In the genomic region with DNA sequence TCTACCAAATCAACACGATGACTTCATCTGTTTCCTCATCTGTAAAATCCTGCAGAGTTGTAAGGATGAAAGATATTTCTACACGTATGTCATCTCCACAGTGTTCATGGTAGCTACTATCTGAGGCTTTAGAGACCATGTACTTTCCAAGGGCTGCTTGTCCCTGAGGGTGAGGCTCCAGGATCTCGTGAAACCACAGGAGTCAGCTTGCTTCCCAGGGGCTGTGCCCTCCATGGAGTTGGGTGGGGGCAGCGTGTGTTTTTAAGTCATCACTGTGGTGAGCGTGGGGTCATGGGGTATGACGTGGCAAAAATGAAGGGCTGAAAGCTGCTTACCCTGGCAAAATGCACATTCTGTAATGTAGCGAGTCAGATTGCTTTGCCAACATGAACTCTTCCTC, we compare ENCODE assay signal across 11 cellular contexts.
DNase-seq lines count a peak whose midpoint lies in the region; FAIRE-seq and TF ChIP-seq lines count a peak whose summit lies in the region.
"Had no signal": no experiment of that assay in that cellular context is flagged by ENCODE, and none has a peak within 500 bp of the region (broad histone marks: within the 10 kb centered on the region; RNA-seq: fewer than 3 reads in every experiment).

No MANE protein-coding gene starts in this region.

- peak overlapping the region in 9 of 11 experiments; percentile 10 to 84 (median 54); a peak in 13 of 22 replicates for H3K4me2 ChIP-seq in BLaER1 treated with 17β-estradiol and CSF1 and Interleukin-3, amounts not matched to agents 10 nM and 100 nM
- H3K4me2 ChIP-seq in mesenchymal stem cell (ENCODE audit: low read length, poor library complexity, severe bottlenecking) = no peak overlapping the region

- peak overlapping the region; percentile 22 for H2BK5ac ChIP-seq in mesenchymal stem cell (ENCODE audit: low read depth, low read length, poor library complexity, severe bottlenecking)

- WGBS in mesenchymal stem cell = 14% methylated on average over 3 of the region's 7 CpGs

- peak overlapping the region; percentile 39 for H2BK120ac ChIP-seq in mesenchymal stem cell (ENCODE audit: low read depth, low read length)

- H3K79me1 ChIP-seq in mesenchymal stem cell (replicated peaks; ENCODE audit: low read length, poor library complexity, severe bottlenecking) = peaks cover 28% of the 10 kb centered on the region

- H3K27me3 ChIP-seq in BLaER1 treated with 17β-estradiol and CSF1 and Interleukin-3, amounts not matched to agents 10 nM and 100 nM = no peaks in the 10 kb centered on the region
- no peaks in the 10 kb centered on the region for H3K27me3 ChIP-seq in bronchial epithelial cell (ENCODE audit: control insufficient read depth, insufficient read depth, low read length)
- no peaks in the 10 kb centered on the region for H3K27me3 ChIP-seq in mesenchymal stem cell (ENCODE audit: control insufficient read depth in 1 of 2, insufficient read depth in 1 of 2, low read length in 2 of 2)

- DNase-seq in NCI-H226 (peak; percentile 94), bronchial epithelial cell (ENCODE audit: low read depth) (peak; percentile 79), mesenchymal stem cell (peak; percentile 96), retina (no peak), D721Med (ENCODE audit: insufficient read length, low spot score) (no peak), DMS 273 treated with DMSO at 0.1 percent for 48 hours (lab: John Stamatoyannopoulos, UW) (no peak)
- no peak for DNase-seq in activated T-cell treated with anti-CD3 and anti-CD28 coated beads, Interleukin-2, amount 50 U/mL, for 1 hour
- DNase-seq: naive thymus-derived CD8-positive, alpha-beta T cell; NCI-H1694 treated with DMSO at 0.1 percent for 48 hours had no signal

- peaks cover 0 to 8% (median 0%) of the 10 kb centered on the region in 11 experiments; a peak in 1 of 22 replicates for H3K9me3 ChIP-seq in BLaER1 treated with 17β-estradiol and CSF1 and Interleukin-3, amounts not matched to agents 10 nM and 100 nM (replicated peaks in 1 of 11)
- no peaks in the 10 kb centered on the region for H3K9me3 ChIP-seq in mesenchymal stem cell (ENCODE audit: control insufficient read depth, low read length)

- H3K4me3 ChIP-seq in BLaER1 treated with 17β-estradiol and CSF1 and Interleukin-3, amounts not matched to agents 10 nM and 100 nM = no peak overlapping the region
- H3K4me3 ChIP-seq in bronchial epithelial cell (ENCODE audit: low read depth, low read length) = no peak overlapping the region
- peak overlapping the region in 1 of 2 experiments; percentile 5 for H3K4me3 ChIP-seq in mesenchymal stem cell (ENCODE audit: insufficient read depth in 1 of 2, low read depth in 1 of 2, low read length in 2 of 2)

- H3K23ac ChIP-seq in mesenchymal stem cell (ENCODE audit: low read length in 2 of 2) = no peak overlapping the region

- TF ChIP-seq CTCF in bronchial epithelial cell (IDR thresholded peaks at IDR 0.05; ENCODE audit: insufficient read depth, low read length, severe bottlenecking) = no peak
- no peak for TF ChIP-seq CTCF in D721Med (IDR thresholded peaks at IDR 0.05; ENCODE audit: insufficient read depth, missing control alignments)

- peak overlapping the region; percentile 93 to 96 for H2BK12ac ChIP-seq in mesenchymal stem cell (ENCODE audit: low read length in 2 of 2)

- peak overlapping the region; percentile 67 for H4K91ac ChIP-seq in mesenchymal stem cell (ENCODE audit: low read length)

- peaks cover 8 to 59% (median 36%) of the 10 kb centered on the region in 11 experiments; a peak in 19 of 22 replicates for H3K36me3 ChIP-seq in BLaER1 treated with 17β-estradiol and CSF1 and Interleukin-3, amounts not matched to agents 10 nM and 100 nM
- H3K36me3 ChIP-seq in bronchial epithelial cell (ENCODE audit: control insufficient read depth, insufficient read depth, low read length) (peaks cover 3% of the 10 kb centered on the region), mesenchymal stem cell (ENCODE audit: control insufficient read depth in 1 of 2, insufficient read depth in 2 of 2, low read depth in 1 of 2, low read length in 2 of 2) (peaks cover 6 to 23% of the 10 kb centered on the region in 2 experiments)

- FAIRE-seq in bronchial epithelial cell (lab: Jason Lieb, UNC) (no peak), D721Med (lab: Jason Lieb, UNC) (no peak)
- FAIRE-seq: TTC549 had no signal

- peak overlapping the region; percentile 3 to 89 for H3K4ac ChIP-seq in mesenchymal stem cell (ENCODE audit: low read depth in 1 of 2, low read length in 2 of 2)

- H3K4me1 ChIP-seq in BLaER1 treated with 17β-estradiol and CSF1 and Interleukin-3, amounts not matched to agents 10 nM and 100 nM = peaks cover 56 to 93% (median 73%) of the 10 kb centered on the region in 10 experiments
- peaks cover 25% of the 10 kb centered on the region for H3K4me1 ChIP-seq in mesenchymal stem cell (ENCODE audit: control insufficient read depth, insufficient read depth, low read depth, low read length)

- peak overlapping the region; percentile 9 to 98 for H3K18ac ChIP-seq in mesenchymal stem cell (ENCODE audit: low read depth in 1 of 2, low read length in 2 of 2)

- H4K8ac ChIP-seq in mesenchymal stem cell (ENCODE audit: low read length) = peak overlapping the region; percentile 24

- no peak overlapping the region for H2BK15ac ChIP-seq in mesenchymal stem cell (ENCODE audit: low read depth, poor library complexity, severe bottlenecking)

- H4K20me1 ChIP-seq in BLaER1 treated with 17β-estradiol and CSF1 and Interleukin-3, amounts not matched to agents 10 nM and 100 nM = peaks cover 0 to 34% (median 11%) of the 10 kb centered on the region in 11 experiments; a peak in 13 of 22 replicates

- H2AFZ ChIP-seq in mesenchymal stem cell (ENCODE audit: low read depth, low read length) = no peak overlapping the region

- H3K9ac ChIP-seq in BLaER1 treated with 17β-estradiol and CSF1 and Interleukin-3, amounts not matched to agents 10 nM and 100 nM = peak overlapping the region in 2 of 11 experiments; percentile 11 to 16; a peak in 2 of 22 replicates
- H3K9ac ChIP-seq in mesenchymal stem cell (ENCODE audit: low read length) = peak overlapping the region; percentile 76

- no peak overlapping the region for H3K14ac ChIP-seq in mesenchymal stem cell (ENCODE audit: low read length in 2 of 2)

- H2AK5ac ChIP-seq in mesenchymal stem cell (ENCODE audit: low read length, severe bottlenecking) = peak overlapping the region; percentile 91

- peak overlapping the region in 4 of 11 experiments; percentile 27 to 65 (median 62); a peak in 6 of 22 replicates for H3K27ac ChIP-seq in BLaER1 treated with 17β-estradiol and CSF1 and Interleukin-3, amounts not matched to agents 10 nM and 100 nM
- H3K27ac ChIP-seq in mesenchymal stem cell (ENCODE audit: low read length, poor library complexity, severe bottlenecking) = peak overlapping the region; percentile 91

Comparison
In these comparisons a context has a peak if more than half of its experiments do, and no peak if none do; other contexts are left out.
1. DNase-seq: peak in NCI-H226 (single experiment), bronchial epithelial cell (single experiment) and mesenchymal stem cell (single experiment); none in retina (single experiment), activated T-cell treated with anti-CD3 and anti-CD28 coated beads, Interleukin-2, amount 50 U/mL, for 1 hour (single experiment), D721Med (single experiment) and DMS 273 treated with DMSO at 0.1 percent for 48 hours (single experiment).